ENCODE assay signal across 9 cellular contexts in the genomic region with DNA sequence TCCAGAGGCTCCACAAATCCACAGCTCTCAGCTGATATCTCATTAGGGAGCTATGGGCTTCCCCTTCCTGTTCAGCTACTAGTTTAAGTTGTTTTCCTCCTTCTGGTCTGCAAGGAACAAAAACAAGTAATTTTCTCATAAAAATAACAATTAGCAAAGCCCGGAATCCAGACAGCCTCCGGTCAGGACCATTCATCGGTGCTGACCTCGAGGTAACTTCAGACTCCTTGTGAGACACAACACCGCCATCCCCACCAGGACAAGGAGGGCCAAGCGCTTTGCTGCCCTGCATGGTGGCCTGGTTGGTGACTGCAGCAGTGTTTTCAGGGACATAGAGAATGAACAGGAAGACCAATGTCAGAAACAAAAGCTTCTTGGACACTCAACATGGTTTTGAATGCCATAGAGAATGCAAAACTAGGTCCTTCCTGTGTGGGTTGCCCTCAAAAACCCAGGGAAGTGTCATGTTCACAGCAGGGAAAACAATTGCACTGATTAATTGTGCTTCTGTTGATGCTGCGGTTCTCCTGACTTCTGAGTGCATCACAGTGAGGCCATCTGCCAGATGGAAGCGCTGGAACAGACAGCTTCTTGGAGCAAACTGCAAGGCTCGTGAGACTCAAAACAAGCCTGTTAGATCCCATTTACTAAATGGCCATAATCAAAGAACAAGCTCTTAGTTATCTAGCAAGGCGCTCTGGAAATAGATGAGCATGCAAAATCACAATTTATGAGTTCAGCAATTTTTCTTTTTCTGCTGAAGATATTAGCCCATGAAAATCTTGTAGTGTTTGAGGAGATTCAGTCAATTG.
DNase-seq lines count a peak whose midpoint lies in the region; ATAC-seq and TF ChIP-seq lines count a peak whose summit lies in the region.
"Had no signal": no experiment of that assay in that cellular context is flagged by ENCODE, and none has a peak within 500 bp of the region (broad histone marks: within the 10 kb centered on the region; RNA-seq: fewer than 3 reads in every experiment).

No MANE protein-coding gene starts in this region.

- no peaks in the 10 kb centered on the region for H3K9me3 ChIP-seq in trophoblast cell (ENCODE audit: insufficient read depth, low read depth, low read length)

- TF ChIP-seq CTCF in fibroblast of villous mesenchyme (IDR thresholded peaks at IDR 0.05; ENCODE audit: insufficient read depth, low read depth, low read length) (no peak), coronary artery (IDR thresholded peaks at IDR 0.05) (no peak)

- peak overlapping the region; percentile 56 for H3K4ac ChIP-seq in trophoblast cell (ENCODE audit: low read depth, low read length)

- H4K91ac ChIP-seq in trophoblast cell (ENCODE audit: low read depth, low read length): peak overlapping the region; percentile 95

- peaks cover 19% of the 10 kb centered on the region for H3K79me2 ChIP-seq in trophoblast cell (ENCODE audit: control insufficient read depth, insufficient read depth, low read length, poor library complexity)

- WGBS in trophoblast cell (ENCODE audit: extremely low coverage, insufficient coverage, insufficient read length): no CpG with 5 or more reads among the region's 10 CpGs

- H2BK120ac ChIP-seq in trophoblast cell (ENCODE audit: insufficient read depth, low read length, poor library complexity): peak overlapping the region; percentile 96

- H3K36me3 ChIP-seq in trophoblast cell (ENCODE audit: control insufficient read depth in 1 of 2, insufficient read depth in 2 of 2, low read length in 2 of 2): no peaks in the 10 kb centered on the region

- no peak overlapping the region for H3K4me2 ChIP-seq in trophoblast cell (ENCODE audit: low read length)

- H2AK5ac ChIP-seq in trophoblast cell (ENCODE audit: low read length): peak overlapping the region; percentile 81

- peaks cover 57 to 59% of the 10 kb centered on the region in 2 experiments for H3K4me1 ChIP-seq in trophoblast cell (ENCODE audit: control insufficient read depth in 1 of 2, insufficient read depth in 2 of 2, low read length in 2 of 2)

- peak overlapping the region; percentile 98 for H2BK12ac ChIP-seq in trophoblast cell (ENCODE audit: low read length)

- H3K14ac ChIP-seq in trophoblast cell (ENCODE audit: low read length): peak overlapping the region; percentile 89

- peak overlapping the region; percentile 55 for H4K8ac ChIP-seq in trophoblast cell (ENCODE audit: low read depth, low read length)

- no peak overlapping the region for H3K9ac ChIP-seq in trophoblast cell (ENCODE audit: low read length)

- no peak overlapping the region for H3K23ac ChIP-seq in trophoblast cell (ENCODE audit: low read length)

- DNase-seq in Ammon's horn (ENCODE audit: low spot score): peak; percentile 87
- DNase-seq in NCI-H69 (lab: John Stamatoyannopoulos, UW): peak; percentile 38
- peak; percentile 92 for DNase-seq in fibroblast of villous mesenchyme (ENCODE audit: low read depth)
- no peak for DNase-seq in trophoblast cell
- no peak for DNase-seq in DMS79 treated with DMSO at 0.1 percent for 48 hours (lab: John Stamatoyannopoulos, UW)
- no peak for DNase-seq in coronary artery (ENCODE audit: low spot score)
- DNase-seq: activated T-cell treated with anti-CD3 and anti-CD28 coated beads, Interleukin-2, amount 50 U/mL, for 1 hour had no signal

- H2BK5ac ChIP-seq in trophoblast cell (ENCODE audit: low read depth, low read length, poor library complexity): peak overlapping the region; percentile 67

- H3K4me3 ChIP-seq in fibroblast of villous mesenchyme (ENCODE audit: low read depth, low read length) (no peak overlapping the region), trophoblast cell (ENCODE audit: low read depth, low read length) (no peak overlapping the region), coronary artery (no peak overlapping the region)

- peak overlapping the region; percentile 62 for H3K18ac ChIP-seq in trophoblast cell (ENCODE audit: low read length)

- no peaks in the 10 kb centered on the region for H3K27me3 ChIP-seq in trophoblast cell (ENCODE audit: insufficient read depth, low read length)

- ATAC-seq in GM19351 (IDR thresholded peaks at IDR 0.05; ENCODE audit: unreplicated experiment): no peak
- ATAC-seq in esophagus mucosa: no peak

- peak overlapping the region; percentile 5 for H3K27ac ChIP-seq in trophoblast cell (ENCODE audit: low read depth, low read length)
- peak overlapping the region in 1 of 2 donors; percentile 64 for H3K27ac ChIP-seq in coronary artery

- peaks cover 84% of the 10 kb centered on the region for H3K79me1 ChIP-seq in trophoblast cell (ENCODE audit: low read length)

- no peak overlapping the region for H2AFZ ChIP-seq in trophoblast cell (ENCODE audit: insufficient read depth, low read length, poor library complexity)

- no peak overlapping the region for H4K12ac ChIP-seq in trophoblast cell (ENCODE audit: low read depth, low read length)

Comparison
In these comparisons a context has a peak if more than half of its experiments do, and no peak if none do; other contexts are left out.
1. DNase-seq: peak in Ammon's horn (single experiment), NCI-H69 (single experiment) and fibroblast of villous mesenchyme (single experiment); none in trophoblast cell (0 of 2), DMS79 treated with DMSO at 0.1 percent for 48 hours (single experiment) and coronary artery (single experiment).